In genomic region chr17:75850928-75851692, GRCh38 we compare ENCODE assay signal across 18 cellular contexts. TPM values are rescaled to one million over a fixed set of nuclear protein-coding genes. Genes with fewer than 3 reads are reported as not detected.
DNase-seq lines count a peak whose midpoint lies in the region; ATAC-seq, FAIRE-seq and TF ChIP-seq lines count a peak whose summit lies in the region.
"Had no signal": no experiment of that assay in that cellular context is flagged by ENCODE, and none has a peak within 500 bp of the region (broad histone marks: within the 10 kb centered on the region; RNA-seq: fewer than 3 reads in every experiment).

No MANE protein-coding gene starts in this region.

- no peaks in the 10 kb centered on the region for H3K9me3 Mint-ChIP-seq in MCF 10A (ENCODE audit: unreplicated experiment)
- no peaks in the 10 kb centered on the region for H3K9me3 Mint-ChIP-seq in neural crest cell
- H3K9me3 Mint-ChIP-seq in CD4-positive, alpha-beta memory T cell = no peaks in the 10 kb centered on the region
- H3K9me3 Mint-ChIP-seq: activated B cell treated with CpG ODN at 0.5 μM for 24 hours had no signal

- H3K4me3 Mint-ChIP-seq in MCF 10A (ENCODE audit: unreplicated experiment) (no peak overlapping the region), neural crest cell (peak overlapping the region; percentile 49)
- no peak overlapping the region for H3K4me3 Mint-ChIP-seq in CD4-positive, alpha-beta memory T cell
- H3K4me3 Mint-ChIP-seq: activated B cell treated with CpG ODN at 0.5 μM for 24 hours; activated CD8-positive, alpha-beta memory T cell treated with anti-CD3 and anti-CD28 coated beads, Interleukin-2, amount 10 ng/mL, durations not matched to agents 7 days and 5 days had no signal

- DNase-seq in breast epithelium (ENCODE audit: low spot score in 2 of 2) (peak in 1 of 2 donors; percentile 51), MCF 10A (ENCODE audit: unreplicated experiment) (no peak), fibroblast of gingiva (ENCODE audit: low read depth) (peak; percentile 69), neural crest cell (ENCODE audit: low read depth, low spot score) (no peak), RCC 7860 (ENCODE audit: low spot score) (no peak)
- DNase-seq in CD4-positive, alpha-beta memory T cell = no peak
- DNase-seq: activated B cell treated with CpG ODN at 0.5 μM for 24 hours; activated CD8-positive, alpha-beta memory T cell treated with anti-CD3 and anti-CD28 coated beads, Interleukin-2, amount 10 ng/mL, durations not matched to agents 7 days and 5 days; activated naive CD4-positive, alpha-beta T cell treated with anti-CD3 and anti-CD28 coated beads, Interleukin-2, amount 50 U/mL, for 16 hours; GF-D8; NCI-H187 treated with DMSO at 0.1 percent for 48 hours; NCI-H510A treated with DMSO at 0.1 percent for 48 hours; stimulated activated CD4-positive, alpha-beta T cell treated with anti-CD3 and anti-CD28 coated beads, Interleukin-1b, Interleukin-23, amount 100 ng/mL, for 48 hours had no signal

- no peak for TF ChIP-seq POLR2A in breast epithelium (IDR thresholded peaks at IDR 0.05)

- no peak for FAIRE-seq in RCC 7860 (lab: Jason Lieb, UNC)
- FAIRE-seq: A549, urothelium cell line had no signal

- peaks cover 7% of the 10 kb centered on the region for H3K36me3 ChIP-seq in breast epithelium
- peaks cover 46% of the 10 kb centered on the region for H3K36me3 ChIP-seq in CD4-positive, alpha-beta memory T cell (ENCODE audit: insufficient read depth, low read length)

- H3K4me1 Mint-ChIP-seq in MCF 10A (ENCODE audit: insufficient read depth, unreplicated experiment) = peaks cover 16% of the 10 kb centered on the region
- H3K4me1 Mint-ChIP-seq in neural crest cell = peaks cover 7% of the 10 kb centered on the region
- peaks cover 16 to 52% (median 21%) of the 10 kb centered on the region in 4 donors for H3K4me1 Mint-ChIP-seq in CD4-positive, alpha-beta memory T cell

- H3K27ac ChIP-seq in breast epithelium (peak overlapping the region; percentile 63 to 79), temporal lobe (ENCODE audit: low read depth, low read length) (peak overlapping the region; percentile 86)
- no peak overlapping the region for H3K27ac ChIP-seq in CD4-positive, alpha-beta memory T cell (ENCODE audit: low read depth, low read length)
- H3K27ac ChIP-seq: A549 had no signal

- TF ChIP-seq CTCF in breast epithelium (IDR thresholded peaks at IDR 0.05) = no peak
- no peak for TF ChIP-seq CTCF in MCF 10A (IDR thresholded peaks at IDR 0.05; ENCODE audit: unreplicated experiment)
- no peak for TF ChIP-seq CTCF in neural crest cell (conservative IDR thresholded peaks at IDR 0.05)

- no peak overlapping the region for H3K4me3 ChIP-seq in breast epithelium
- H3K4me3 ChIP-seq in CD4-positive, alpha-beta memory T cell (ENCODE audit: low read length in 2 of 2) = no peak overlapping the region
- H3K4me3 ChIP-seq: A549, coronary artery had no signal

- peaks cover 11 to 45% of the 10 kb centered on the region in 2 donors for H3K4me1 ChIP-seq in breast epithelium
- peaks cover 35% of the 10 kb centered on the region for H3K4me1 ChIP-seq in CD4-positive, alpha-beta memory T cell (ENCODE audit: insufficient read depth, low read length)

- intact Hi-C loops in breast epithelium (cut with DNase I; ENCODE audit: low total_unique reads) = no loop called here
- intact Hi-C loops in MCF 10A (cut with micrococcal nuclease) = no loop called here
- intact Hi-C loops in CD4-positive, alpha-beta memory T cell (cut with micrococcal nuclease) = no loop called here

- H3K36me3 Mint-ChIP-seq in MCF 10A (ENCODE audit: insufficient read depth, unreplicated experiment) = peaks cover 76% of the 10 kb centered on the region
- H3K36me3 Mint-ChIP-seq in neural crest cell (ENCODE audit: low read depth) = peaks cover 3% of the 10 kb centered on the region
- peaks cover 20 to 44% of the 10 kb centered on the region in 2 donors for H3K36me3 Mint-ChIP-seq in CD4-positive, alpha-beta memory T cell

- no peaks in the 10 kb centered on the region for H3K9me3 ChIP-seq in breast epithelium
- H3K9me3 ChIP-seq in CD4-positive, alpha-beta memory T cell (ENCODE audit: control insufficient read depth in 1 of 2, low read length in 2 of 2) = no peaks in the 10 kb centered on the region
- H3K9me3 ChIP-seq: A549 had no signal

- H3K27ac Mint-ChIP-seq in MCF 10A (ENCODE audit: low read depth, unreplicated experiment) (no peak overlapping the region), neural crest cell (ENCODE audit: unreplicated experiment) (peak overlapping the region; percentile 35)
- peak overlapping the region in 3 of 7 donors; percentile 15 to 51 (median 37) for H3K27ac Mint-ChIP-seq in CD4-positive, alpha-beta memory T cell
- H3K27ac Mint-ChIP-seq: activated B cell treated with CpG ODN at 0.5 μM for 24 hours; activated CD8-positive, alpha-beta memory T cell treated with anti-CD3 and anti-CD28 coated beads, Interleukin-2, amount 10 ng/mL, durations not matched to agents 7 days and 5 days had no signal

- CTCF ChIA-PET in MCF 10A (lab: Yijun Ruan, JAX) = interaction anchor here (0.6 to 2.2 kb wide), 6 partner anchors 10 to 914 kb away, joined by 3 to 6 read pairs (median 3); partner anchors contain the start of gene GALK1
- CTCF ChIA-PET in CD4-positive, alpha-beta memory T cell (lab: Charles Lee; ENCODE audit: partially characterized antibody) = interaction anchor here (0.7 to 14.6 kb wide), 6 partner anchors 11 to 87 kb away, joined by 3 to 266 read pairs (median 12); partner anchors contain the start of genes GALK1 and TRIM47

- no TSS peak for BruUV-seq in MCF 10A (replicated peaks; lab: Mats Ljungman, UMichigan)

- no peaks in the 10 kb centered on the region for H3K27me3 ChIP-seq in breast epithelium
- H3K27me3 ChIP-seq in CD4-positive, alpha-beta memory T cell (ENCODE audit: insufficient read depth, low read length) = no peaks in the 10 kb centered on the region

- POLR2A ChIA-PET in MCF 10A (lab: Yijun Ruan, JAX) = interaction anchor here (5.8 kb wide), 1 partner anchor 73 kb away, joined by 128 read pairs; a partner anchor contains a TSS
- POLR2A ChIA-PET in CD4-positive, alpha-beta memory T cell (lab: Charles Lee; ENCODE audit: partially characterized antibody) = interaction anchor here (0.9 to 23.4 kb wide), 6 partner anchors 14 to 102 kb away, joined by 3 to 563 read pairs (median 3); partner anchors contain the start of genes TRIM47 and TRIM65

- no peak for ATAC-seq in HG03280 (IDR thresholded peaks at IDR 0.05; ENCODE audit: unreplicated experiment)
- ATAC-seq: A549; activated CD8-positive, alpha-beta memory T cell treated with anti-CD3 and anti-CD28 coated beads, Interleukin-2, amount 10 ng/mL, durations not matched to agents 7 days and 5 days had no signal

- H3K27me3 Mint-ChIP-seq in MCF 10A (ENCODE audit: insufficient read depth, unreplicated experiment) (no peaks in the 10 kb centered on the region), neural crest cell (ENCODE audit: low read depth) (no peaks in the 10 kb centered on the region)
- H3K27me3 Mint-ChIP-seq in CD4-positive, alpha-beta memory T cell = no peaks in the 10 kb centered on the region
- H3K27me3 Mint-ChIP-seq: activated B cell treated with CpG ODN at 0.5 μM for 24 hours; activated CD8-positive, alpha-beta memory T cell treated with anti-CD3 and anti-CD28 coated beads, Interleukin-2, amount 10 ng/mL, durations not matched to agents 7 days and 5 days had no signal

RNA-seq across cellular contexts. Expression of gene WBP2, which starts 4.0 kb away (rescaled TPM):
- 10 to 100 TPM; 44.9 to 63.2 (median 62.9) TPM for total RNA-seq in breast epithelium
- 55.7 and 97.9 TPM in 2 replicates for total RNA-seq in MCF 10A (2022)
- total RNA-seq in neural crest cell = 49.3 and 53.3 TPM in 2 replicates
- 38.1 TPM for total RNA-seq in temporal lobe
- total RNA-seq in CD4-positive, alpha-beta memory T cell = 100 to 1,000 TPM; 159 to 160 TPM
- polyA plus RNA-seq in CD4-positive, alpha-beta memory T cell = 100 to 1,000 TPM in 1 of 2 donors, 10 to 100 TPM in 1; 80.3 to 127 TPM

RNA-seq across cellular contexts. Expression of gene UNC13D, which starts 6.9 kb away (rescaled TPM):
- total RNA-seq in breast epithelium (10 to 100 TPM in 1 of 3 donors, 1 to 10 TPM in 2; 5.6 to 15.5 (median 8.5) TPM), MCF 10A (2022) (3.5 and 7.6 TPM in 2 replicates), neural crest cell (1.1 and 3.1 TPM in 2 replicates), temporal lobe (1.2 TPM)
- 100 to 1,000 TPM; 161 to 171 TPM for total RNA-seq in CD4-positive, alpha-beta memory T cell
- polyA plus RNA-seq in CD4-positive, alpha-beta memory T cell = 10 to 100 TPM; 39.6 to 78.9 TPM

RNA-seq across cellular contexts. Expression of gene TRIM47, which starts 27.3 kb away (rescaled TPM):
- 10 to 100 TPM; 15.4 to 26.1 (median 23.3) TPM for total RNA-seq in breast epithelium
- total RNA-seq in MCF 10A (2022) = 23.6 and 25.7 TPM in 2 replicates
- 0.91 and 1.9 TPM in 2 replicates for total RNA-seq in neural crest cell
- total RNA-seq in temporal lobe = 11.1 TPM
- 10 to 100 TPM; 17.5 to 22.6 TPM for total RNA-seq in CD4-positive, alpha-beta memory T cell
- polyA plus RNA-seq in CD4-positive, alpha-beta memory T cell = 10 to 100 TPM; 11.2 to 26.8 TPM

RNA-seq across cellular contexts. Expression of gene TRIM65, which starts 45.6 kb away (rescaled TPM):
- total RNA-seq in breast epithelium (10 to 100 TPM; 16.7 to 28.8 (median 23.3) TPM), MCF 10A (2022) (15.9 and 17.4 TPM in 2 replicates), neural crest cell (23.3 and 27.4 TPM in 2 replicates), temporal lobe (6.1 TPM)
- total RNA-seq in CD4-positive, alpha-beta memory T cell = 10 to 100 TPM; 36.5 to 36.9 TPM
- polyA plus RNA-seq in CD4-positive, alpha-beta memory T cell = 10 to 100 TPM; 17.7 to 28.8 TPM

RNA-seq across cellular contexts. Expression of gene MRPL38, which starts 53.6 kb away (rescaled TPM):
- 10 to 100 TPM; 29.4 to 39.0 (median 36.6) TPM for total RNA-seq in breast epithelium
- 97.9 and 111 TPM in 2 replicates for total RNA-seq in MCF 10A (2022)
- total RNA-seq in neural crest cell = 111 and 115 TPM in 2 replicates
- total RNA-seq in temporal lobe = 23.1 TPM
- total RNA-seq in CD4-positive, alpha-beta memory T cell = 100 to 1,000 TPM; 126 to 142 TPM
- 10 to 100 TPM; 59.1 to 89.0 TPM for polyA plus RNA-seq in CD4-positive, alpha-beta memory T cell

Comparison
In these comparisons a context has a peak if more than half of its experiments do, and no peak if none do; other contexts are left out.
1. RNA of gene UNC13D, which starts 6.9 kb away (total RNA-seq): 161 to 171 TPM in CD4-positive, alpha-beta memory T cell; 5.6 to 15.5 TPM in breast epithelium, 3.5 to 7.6 TPM in MCF 10A, 1.1 to 3.1 TPM in neural crest cell and 1.2 TPM in temporal lobe (single experiment); every median in the first group is over 4 times any median in the second.